20 cellular contexts compared by ENCODE assay signal in genomic region chr12:50006266-50006665, GRCh38. TPM values are rescaled to one million over a fixed set of nuclear protein-coding genes. Genes with fewer than 3 reads are reported as not detected.
A peak's percentile ranks its signal among the peaks of the same experiment; 100 is the strongest.
DNase-seq lines count a peak whose midpoint lies in the region; ATAC-seq and TF ChIP-seq lines count a peak whose summit lies in the region.
"Had no signal": no experiment of that assay in that cellular context is flagged by ENCODE, and none has a peak within 500 bp of the region (broad histone marks: within the 10 kb centered on the region; RNA-seq: fewer than 3 reads in every experiment).

No MANE protein-coding gene starts in this region.

- H3K9me3 ChIP-seq in OCI-LY7 (ENCODE audit: low read length) (no peaks in the 10 kb centered on the region), fibroblast of lung (ENCODE audit: control insufficient read depth, insufficient read depth, low read depth, low read length) (no peaks in the 10 kb centered on the region), ovary (no peaks in the 10 kb centered on the region)
- H3K9me3 ChIP-seq: spleen had no signal

- DNase-seq in HFFc6: no peak
- DNase-seq in OCI-LY7 (ENCODE audit: low spot score): peak; percentile 73
- no peak for DNase-seq in fibroblast of lung (ENCODE audit: low read depth in 2 of 2)
- no peak for DNase-seq in ovary
- DNase-seq in KG1 (lab: John Stamatoyannopoulos, UW): no peak
- no peak for DNase-seq in DMS 273 treated with DMSO at 0.1 percent for 48 hours (lab: John Stamatoyannopoulos, UW)
- DNase-seq: activated naive CD4-positive, alpha-beta T cell treated with anti-CD3 and anti-CD28 coated beads for 36 hours; activated T-cell treated with anti-CD3 and anti-CD28 coated beads for 4 hours; natural killer cell; SHP77 treated with DMSO at 0.1 percent for 48 hours; spleen; T-helper 1 cell had no signal

- no peaks in the 10 kb centered on the region for H3K27me3 Mint-ChIP-seq in HFFc6 (ENCODE audit: insufficient read depth)
- H3K27me3 Mint-ChIP-seq: central memory CD8-positive, alpha-beta T cell had no signal

- POLR2A ChIA-PET in OCI-LY7 (lab: Charles Lee): interaction anchor here (0.5 to 3.2 kb wide), 11 partner anchors 8 to 1154 kb away, joined by 3 to 29 read pairs (median 4); partner anchors contain the start of genes DDX23 and RACGAP1

- H3K4me1 Mint-ChIP-seq in HFFc6 (ENCODE audit: low read depth): peaks cover 50% of the 10 kb centered on the region

- H3K9me2 ChIP-seq in OCI-LY7 (ENCODE audit: insufficient read depth, low read length): no peaks in the 10 kb centered on the region

- H3K27me3 ChIP-seq in fibroblast of lung (ENCODE audit: control insufficient read depth, insufficient read depth, low read length) (no peaks in the 10 kb centered on the region), rectal smooth muscle tissue (ENCODE audit: control insufficient read depth, insufficient read depth, low read length) (no peaks in the 10 kb centered on the region), ovary (no peaks in the 10 kb centered on the region)
- H3K27me3 ChIP-seq: spleen had no signal

- no peak for TF ChIP-seq POLR2A in ovary (IDR thresholded peaks at IDR 0.05)

- 95 to 96% (median 96%) methylated on average over 7 of the region's 7 CpGs for WGBS in ovary, 3 donors

- no peak overlapping the region for H3K4me3 Mint-ChIP-seq in HFFc6
- H3K4me3 Mint-ChIP-seq: activated naive CD4-positive, alpha-beta T cell treated with anti-CD3 and anti-CD28 coated beads for 36 hours; central memory CD8-positive, alpha-beta T cell; natural killer cell had no signal

- no TSS peak for BruUV-seq in OCI-LY7 (replicated peaks; lab: Mats Ljungman, UMichigan)

- no peak for TF ChIP-seq EP300 in ovary (IDR thresholded peaks at IDR 0.05)

- no peak overlapping the region for H2AFZ ChIP-seq in OCI-LY7 (ENCODE audit: low read length)
- H2AFZ ChIP-seq in fibroblast of lung (ENCODE audit: low read length): no peak overlapping the region

- H3K4me3 ChIP-seq in OCI-LY7 (ENCODE audit: low read depth, low read length, poor library complexity, severe bottlenecking): peak overlapping the region; percentile 49
- no peak overlapping the region for H3K4me3 ChIP-seq in fibroblast of lung (replicated peaks in 1 of 4; ENCODE audit: control extremely low read depth in 1 of 4, insufficient read depth in 1 of 4, low read depth in 3 of 4, low read length in 4 of 4)
- H3K4me3 ChIP-seq in rectal smooth muscle tissue (ENCODE audit: low read length): peak overlapping the region; percentile 27
- no peak overlapping the region for H3K4me3 ChIP-seq in ovary
- H3K4me3 ChIP-seq: spleen had no signal

- intact Hi-C loops in OCI-LY7 (cut with micrococcal nuclease; ENCODE audit: unreplicated experiment): loop anchor here (2.0 kb wide), 1 partner anchor 19 kb away; the partner anchor contains the start of gene RACGAP1
- intact Hi-C loops in ovary (cut with DNase I): no loop called here

- no peak for ATAC-seq in GM18907 (IDR thresholded peaks at IDR 0.05; ENCODE audit: unreplicated experiment)
- ATAC-seq: HepG2, natural killer cell had no signal

- H3K4me1 ChIP-seq in OCI-LY7 (ENCODE audit: insufficient read depth, low read length, poor library complexity, severe bottlenecking): peaks cover 40% of the 10 kb centered on the region
- H3K4me1 ChIP-seq in fibroblast of lung (ENCODE audit: control insufficient read depth, extremely low read depth, insufficient read depth, low read length): peaks cover 3% of the 10 kb centered on the region
- peaks cover 41% of the 10 kb centered on the region for H3K4me1 ChIP-seq in rectal smooth muscle tissue (ENCODE audit: control insufficient read depth, insufficient read depth, low read length)
- H3K4me1 ChIP-seq in ovary (ENCODE audit: insufficient read depth): no peaks in the 10 kb centered on the region

- peak overlapping the region; percentile 78 for H3K4me2 ChIP-seq in OCI-LY7 (ENCODE audit: low read length)
- H3K4me2 ChIP-seq in fibroblast of lung (ENCODE audit: extremely low read depth, insufficient read depth, low read length): no peak overlapping the region

- CTCF ChIA-PET in OCI-LY7 (lab: Charles Lee; ENCODE audit: unreplicated experiment): interaction anchor here (0.5 to 1.8 kb wide), 3 partner anchors 13 to 30 kb away, joined by 3 to 9 read pairs (median 3); partner anchors contain the start of gene RACGAP1

- peaks cover 54% of the 10 kb centered on the region; the same call in 1 of the 2 replicates for H3K79me2 ChIP-seq in OCI-LY7 (ENCODE audit: insufficient read depth, low read depth, low read length)
- H3K79me2 ChIP-seq in fibroblast of lung (ENCODE audit: control insufficient read depth, insufficient read depth, low read length): peaks cover 53% of the 10 kb centered on the region

- H3K9ac ChIP-seq in fibroblast of lung (ENCODE audit: insufficient read depth, low read length) (no peak overlapping the region), rectal smooth muscle tissue (ENCODE audit: low read length) (no peak overlapping the region)

- no peaks in the 10 kb centered on the region for H3K9me3 Mint-ChIP-seq in HFFc6
- H3K9me3 Mint-ChIP-seq: activated naive CD4-positive, alpha-beta T cell treated with anti-CD3 and anti-CD28 coated beads for 36 hours; central memory CD8-positive, alpha-beta T cell; natural killer cell had no signal

- H3K27ac Mint-ChIP-seq in HFFc6: peak overlapping the region; percentile 58; the same call in 1 of the 2 replicates
- H3K27ac Mint-ChIP-seq: activated naive CD4-positive, alpha-beta T cell treated with anti-CD3 and anti-CD28 coated beads for 36 hours; natural killer cell had no signal

- peaks cover 90% of the 10 kb centered on the region for H3K36me3 ChIP-seq in OCI-LY7 (ENCODE audit: insufficient read depth, low read length)
- H3K36me3 ChIP-seq in fibroblast of lung (ENCODE audit: control insufficient read depth, insufficient read depth, low read length): peaks cover 3% of the 10 kb centered on the region
- H3K36me3 ChIP-seq in rectal smooth muscle tissue (ENCODE audit: control insufficient read depth, insufficient read depth, low read length): no peaks in the 10 kb centered on the region
- H3K36me3 ChIP-seq in ovary: no peaks in the 10 kb centered on the region

- no peak for TF ChIP-seq CTCF in HFFc6 (IDR thresholded peaks at IDR 0.05)
- TF ChIP-seq CTCF in OCI-LY7 (conservative IDR thresholded peaks at IDR 0.05; ENCODE audit: low read length): no peak
- TF ChIP-seq CTCF in fibroblast of lung (conservative IDR thresholded peaks at IDR 0.05 in 1 of 2, IDR thresholded peaks at IDR 0.05 in 1 of 2; ENCODE audit: low read depth in 1 of 2, low read length in 2 of 2): no peak
- TF ChIP-seq CTCF in ovary (IDR thresholded peaks at IDR 0.05): no peak

- H3K27ac ChIP-seq in OCI-LY7 (ENCODE audit: low read depth, low read length, poor library complexity, severe bottlenecking): peak overlapping the region; percentile 83
- peak overlapping the region; percentile 6 for H3K27ac ChIP-seq in fibroblast of lung (ENCODE audit: insufficient read depth, low read length)
- peak overlapping the region; percentile 90 for H3K27ac ChIP-seq in rectal smooth muscle tissue (ENCODE audit: low read depth, low read length)
- H3K27ac ChIP-seq in ovary: no peak overlapping the region
- H3K27ac ChIP-seq: spleen had no signal

- H4K20me1 ChIP-seq in OCI-LY7 (ENCODE audit: insufficient read depth, low read length) (peaks cover 10% of the 10 kb centered on the region; the same call in 1 of the 2 replicates), fibroblast of lung (ENCODE audit: control insufficient read depth, extremely low read depth, insufficient read depth, low read length) (no peaks in the 10 kb centered on the region)

- peaks cover 9% of the 10 kb centered on the region for H3K36me3 Mint-ChIP-seq in HFFc6 (ENCODE audit: low read depth)

RNA-seq across cellular contexts. Expression of gene RACGAP1, which starts 19.0 kb away (rescaled TPM):
- 100 to 1,000 TPM in 5 of 6 experiments, 10 to 100 TPM in 1; 52.6 to 119 (median 104) TPM for total RNA-seq in HFFc6 (2021; fragmentation: NEBNext Ultra II Directional; extraction: Animal tissue kit (Norgen Biotek cat#: 25700))
- total RNA-seq in OCI-LY7 (2014; rRNA removed; shearing (Covaris generic)): 69.6 and 75.3 TPM in 2 replicates
- total RNA-seq in OCI-LY7 (2022) (93.6 and 104 TPM in 2 replicates), fibroblast of lung (15.2 and 38.1 TPM in 2 replicates), ovary (1 to 10 TPM; 2.1 to 4.8 (median 3.8) TPM)
- polyA plus RNA-seq in fibroblast of lung (22.9 and 73.4 TPM in 2 replicates), ovary (10 to 100 TPM in 1 of 2 donors, 1 to 10 TPM in 1; 2.6 to 10.8 TPM)
- 25.0 and 77.1 TPM in 2 replicates for polyA plus RNA-seq in fibroblast of lung (2012)
- polyA minus RNA-seq in fibroblast of lung (ENCODE audit: low replicate concordance): 7.4 and 96.5 TPM in 2 replicates

RNA-seq across cellular contexts. Expression of gene AQP6, which starts 33.5 kb away (rescaled TPM):
- total RNA-seq in HFFc6 (2021; fragmentation: NEBNext Ultra II Directional; extraction: Animal tissue kit (Norgen Biotek cat#: 25700)): not detected
- not detected in 2 replicates for total RNA-seq in OCI-LY7 (2014; rRNA removed; shearing (Covaris generic))
- total RNA-seq in OCI-LY7 (2022) (not detected in 2 replicates), fibroblast of lung (under 0.01 and 0.17 TPM in 2 replicates), ovary (under 1 TPM in 2 of 7 donors, not detected in 5; under 0.01 to 0.08 TPM)
- polyA plus RNA-seq in fibroblast of lung (0.06 TPM in 1 of 2 replicates, not detected in the other), ovary (under 1 TPM in 1 of 2 donors, not detected in 1; 0.04 TPM)
- 0.06 TPM in 1 of 2 replicates, not detected in the other for polyA plus RNA-seq in fibroblast of lung (2012)
- polyA minus RNA-seq in fibroblast of lung (ENCODE audit: low replicate concordance): not detected in 2 replicates
- total RNA-seq: activated naive CD4-positive, alpha-beta T cell treated with anti-CD3 and anti-CD28 coated beads for 36 hours; epithelial cell of proximal tubule; frontal cortex; mesenteric fat pad; natural killer cell; pulmonary artery endothelial cell had no signal

RNA-seq across cellular contexts. Expression of gene AQP5, which starts 44.6 kb away (rescaled TPM):
- total RNA-seq in HFFc6 (2021; fragmentation: NEBNext Ultra II Directional; extraction: Animal tissue kit (Norgen Biotek cat#: 25700)): not detected
- not detected in 2 replicates for total RNA-seq in OCI-LY7 (2014; rRNA removed; shearing (Covaris generic))
- total RNA-seq in OCI-LY7 (2022) (not detected in 2 replicates), fibroblast of lung (under 0.01 TPM in 1 of 2 replicates, not detected in the other), ovary (under 1 TPM in 4 of 7 donors, not detected in 3; 0.47 to 0.92 (median 0.53) TPM)
- polyA plus RNA-seq in fibroblast of lung (not detected in 2 replicates), ovary (under 1 TPM in 1 of 2 donors, not detected in 1; 0.12 TPM)
- polyA plus RNA-seq in fibroblast of lung (2012): not detected in 2 replicates
- polyA minus RNA-seq in fibroblast of lung (ENCODE audit: low replicate concordance): not detected in 2 replicates
- total RNA-seq: activated naive CD4-positive, alpha-beta T cell treated with anti-CD3 and anti-CD28 coated beads for 36 hours; epithelial cell of proximal tubule; HepG2; mesenteric fat pad; natural killer cell had no signal
- polyA plus RNA-seq: HepG2 had no signal

RNA-seq across cellular contexts. Expression of gene ASIC1, which starts 51.1 kb away (rescaled TPM):
- 1 to 10 TPM; 1.3 to 2.4 (median 1.6) TPM for total RNA-seq in HFFc6 (2021; fragmentation: NEBNext Ultra II Directional; extraction: Animal tissue kit (Norgen Biotek cat#: 25700))
- total RNA-seq in OCI-LY7 (2014; rRNA removed; shearing (Covaris generic)): 0.05 TPM in 1 of 2 replicates, not detected in the other
- 0.57 and 0.59 TPM in 2 replicates for total RNA-seq in OCI-LY7 (2022)
- 1.7 and 1.8 TPM in 2 replicates for total RNA-seq in fibroblast of lung
- 2.6 and 3.9 TPM in 2 replicates for polyA plus RNA-seq in fibroblast of lung
- 3.1 and 4.2 TPM in 2 replicates for polyA plus RNA-seq in fibroblast of lung (2012)
- polyA minus RNA-seq in fibroblast of lung (ENCODE audit: low replicate concordance): 9.8 and 11.0 TPM in 2 replicates
- 1 to 10 TPM in 2 of 7 donors, under 1 TPM in 5; 0.12 to 4.1 (median 0.69) TPM for total RNA-seq in ovary
- 1 to 10 TPM in 1 of 2 donors, under 1 TPM in 1; 0.58 to 3.0 TPM for polyA plus RNA-seq in ovary

RNA-seq across cellular contexts. Expression of gene AQP2, which starts 55.7 kb away (rescaled TPM):
- total RNA-seq in HFFc6 (2021; fragmentation: NEBNext Ultra II Directional; extraction: Animal tissue kit (Norgen Biotek cat#: 25700)): not detected
- not detected in 2 replicates for total RNA-seq in OCI-LY7 (2014; rRNA removed; shearing (Covaris generic))
- not detected in 2 replicates for total RNA-seq in OCI-LY7 (2022)
- total RNA-seq in fibroblast of lung: not detected in 2 replicates
- not detected in 2 replicates for polyA plus RNA-seq in fibroblast of lung
- not detected in 2 replicates for polyA plus RNA-seq in fibroblast of lung (2012)
- not detected in 2 replicates for polyA minus RNA-seq in fibroblast of lung (ENCODE audit: low replicate concordance)
- 1 to 10 TPM in 1 of 7 donors, under 1 TPM in 1, not detected in 5; 0.11 to 2.1 TPM for total RNA-seq in ovary
- 1 to 10 TPM in 1 of 2 donors, not detected in 1; 3.7 TPM for polyA plus RNA-seq in ovary
- total RNA-seq: activated naive CD4-positive, alpha-beta T cell treated with anti-CD3 and anti-CD28 coated beads for 36 hours; epithelial cell of proximal tubule; frontal cortex; HepG2; mesenteric fat pad; natural killer cell; pulmonary artery endothelial cell; spleen had no signal
- polyA plus RNA-seq: HepG2, spleen had no signal

Comparison
In these comparisons a context has a peak if more than half of its experiments do, and no peak if none do; other contexts are left out.
1. H3K27ac ChIP-seq: peak in OCI-LY7 (single experiment), fibroblast of lung (single experiment) and rectal smooth muscle tissue (single experiment); none in ovary (0 of 2).
2. H3K4me3 ChIP-seq: peak in OCI-LY7 (single experiment) and rectal smooth muscle tissue (single experiment); none in fibroblast of lung (0 of 4) and ovary (single experiment).